8 cellular contexts compared by ENCODE assay signal in genomic region chr12:27305673-27306504, GRCh38. TPM values are rescaled to one million over a fixed set of nuclear protein-coding genes. Genes with fewer than 3 reads are reported as not detected.
DNase-seq lines count a peak whose midpoint lies in the region; ATAC-seq, FAIRE-seq and TF ChIP-seq lines count a peak whose summit lies in the region.

No MANE protein-coding gene starts in this region.

- H3K4me3 ChIP-seq in BJ (ENCODE audit: low read depth, low read length) (no peak overlapping the region), pancreas (no peak overlapping the region)
- H3K4me3 ChIP-seq in Jurkat, Clone E6-1 (ENCODE audit: low read length), result no peak overlapping the region

- no peaks in the 10 kb centered on the region for H3K9me3 ChIP-seq in pancreas

- H3K27me3 Mint-ChIP-seq in activated CD4-positive, alpha-beta memory T cell treated with anti-CD3 and anti-CD28 coated beads, Interleukin-2, amount 10 ng/mL, durations not matched to agents 7 days and 5 days, result no peaks in the 10 kb centered on the region

- H3K36me3 ChIP-seq in BJ (ENCODE audit: control insufficient read depth, insufficient read depth, low read length), result peaks cover 5% of the 10 kb centered on the region
- H3K36me3 ChIP-seq in pancreas, result peaks cover 3 to 11% (median 4%) of the 10 kb centered on the region in 3 donors

- H3K36me3 Mint-ChIP-seq in activated CD4-positive, alpha-beta memory T cell treated with anti-CD3 and anti-CD28 coated beads, Interleukin-2, amount 10 ng/mL, durations not matched to agents 7 days and 5 days (ENCODE audit: low read depth), result peaks cover 17% of the 10 kb centered on the region

- H3K4me1 ChIP-seq in pancreas, result peaks cover 0 to 17% (median 11%) of the 10 kb centered on the region in 3 donors

- intact Hi-C loops in pancreas (cut with DNase I), result loop anchor here in 1 of 3 donors (10.0 kb wide), 1 partner anchor 291 kb away; the partner anchor contains the start of gene TM7SF3

- WGBS in pancreas, 2 donors, result 81 to 88% methylated on average over 1 of the region's 1 CpG

- POLR2A ChIA-PET in BJ (lab: Charles Lee), result interaction anchor here (0.6 kb wide), 1 partner anchor 219 kb away, joined by 4 read pairs; no protein-coding TSS in a partner anchor
- POLR2A ChIA-PET in activated CD4-positive, alpha-beta memory T cell treated with anti-CD3 and anti-CD28 coated beads, Interleukin-2, amount 10 ng/mL, durations not matched to agents 7 days and 5 days (lab: Charles Lee), result interaction anchor here (0.7 to 4.9 kb wide), 7 partner anchors 9 to 393 kb away, joined by 3 to 24 read pairs (median 8); partner anchors contain the start of genes BMAL2, MED21, STK38L and TM7SF3

- peak in 3 of 4 donors; percentile 66 to 74 (median 68) for ATAC-seq in pancreas
- no peak for ATAC-seq in HG02852 (IDR thresholded peaks at IDR 0.05; ENCODE audit: unreplicated experiment)
- no peak for ATAC-seq in HG03196 (IDR thresholded peaks at IDR 0.05; ENCODE audit: unreplicated experiment)

- TF ChIP-seq CTCF in BJ (IDR thresholded peaks at IDR 0.05; ENCODE audit: insufficient read depth, low read depth, low read length) (0 out of 2 replicates have a peak, but pooled peaks have one; percentile 26), pancreas (IDR thresholded peaks at IDR 0.05) (peak in 3 of 4 donors; percentile 39 to 42 (median 41))

- CTCF ChIA-PET in BJ (lab: Yijun Ruan, JAX), result interaction anchor here (0.6 to 7.6 kb wide), 35 partner anchors 9 to 463 kb away, joined by 3 to 67 read pairs (median 4); partner anchors contain the start of genes MED21 and TM7SF3
- CTCF ChIA-PET in activated CD4-positive, alpha-beta memory T cell treated with anti-CD3 and anti-CD28 coated beads, Interleukin-2, amount 10 ng/mL, durations not matched to agents 7 days and 5 days (lab: Charles Lee), result interaction anchor here (0.6 to 3.5 kb wide), 34 partner anchors 9 to 474 kb away, joined by 3 to 101 read pairs (median 4); partner anchors contain the start of genes MED21, STK38L and TM7SF3

- no peak overlapping the region for H3K27ac ChIP-seq in pancreas

- no peak overlapping the region for H3K4me3 Mint-ChIP-seq in activated CD4-positive, alpha-beta memory T cell treated with anti-CD3 and anti-CD28 coated beads, Interleukin-2, amount 10 ng/mL, durations not matched to agents 7 days and 5 days

- no peak overlapping the region for H3K27ac Mint-ChIP-seq in activated CD4-positive, alpha-beta memory T cell treated with anti-CD3 and anti-CD28 coated beads, Interleukin-2, amount 10 ng/mL, durations not matched to agents 7 days and 5 days

- peaks cover 23% of the 10 kb centered on the region for H3K4me1 Mint-ChIP-seq in activated CD4-positive, alpha-beta memory T cell treated with anti-CD3 and anti-CD28 coated beads, Interleukin-2, amount 10 ng/mL, durations not matched to agents 7 days and 5 days

- FAIRE-seq in pancreas (lab: Jason Lieb, UNC), result peak; percentile 98

- no peaks in the 10 kb centered on the region for H3K9me3 Mint-ChIP-seq in activated CD4-positive, alpha-beta memory T cell treated with anti-CD3 and anti-CD28 coated beads, Interleukin-2, amount 10 ng/mL, durations not matched to agents 7 days and 5 days

- no peak for TF ChIP-seq POLR2A in erythroblast (IDR thresholded peaks at IDR 0.05; ENCODE audit: low read length)

- no peak for DNase-seq in BJ (ENCODE audit: low read depth)
- DNase-seq in Jurkat, Clone E6-1 (ENCODE audit: low read depth, low spot score), result peak; percentile 55
- DNase-seq in RKO (ENCODE audit: low spot score), result peak; percentile 75
- peak; percentile 34 to 57 for DNase-seq in erythroblast (lab: John Stamatoyannopoulos, UW)
- no peak for DNase-seq in pancreas
- no peak for DNase-seq in activated CD4-positive, alpha-beta memory T cell treated with anti-CD3 and anti-CD28 coated beads, Interleukin-2, amount 10 ng/mL, durations not matched to agents 7 days and 5 days

- H3K27me3 ChIP-seq in BJ (ENCODE audit: control insufficient read depth, insufficient read depth, low read length) (no peaks in the 10 kb centered on the region), pancreas (no peaks in the 10 kb centered on the region)

RNA-seq across cellular contexts. Expression of gene BMAL2, which starts 26.7 kb away (rescaled TPM):
- 3.6 and 8.4 TPM in 2 replicates for polyA plus RNA-seq in BJ (2011; rRNA removed)
- polyA minus RNA-seq in BJ (2011; rRNA and poly(A)+ RNA removed), result 3.4 and 5.6 TPM in 2 replicates
- 10.9 TPM for polyA plus RNA-seq in Jurkat, Clone E6-1 (2012; ENCODE audit: insufficient read depth, insufficient read length)
- 1 to 10 TPM in 5 of 6 donors, under 1 TPM in 1; 0.94 to 9.5 (median 3.4) TPM for total RNA-seq in pancreas
- 1 to 10 TPM in 1 of 2 donors, under 1 TPM in 1; 0.61 to 2.0 TPM for polyA plus RNA-seq in pancreas
- total RNA-seq in activated CD4-positive, alpha-beta memory T cell treated with anti-CD3 and anti-CD28 coated beads, Interleukin-2, amount 10 ng/mL, durations not matched to agents 7 days and 5 days, result 10 to 100 TPM; 28.8 to 29.1 TPM

Comparison
In these comparisons a context has a peak if more than half of its experiments do, and no peak if none do; other contexts are left out.
1. DNase-seq: peak in Jurkat, Clone E6-1 (single experiment), RKO (single experiment) and erythroblast (2 of 2); none in BJ (single experiment), pancreas (0 of 6) and activated CD4-positive, alpha-beta memory T cell treated with anti-CD3 and anti-CD28 coated beads, Interleukin-2, amount 10 ng/mL, durations not matched to agents 7 days and 5 days (single experiment).
2. ATAC-seq: peak in pancreas (3 of 4); none in HG02852 (single experiment) and HG03196 (single experiment).